ENCODE assay signal across 11 cellular contexts in genomic region chr1:162349635-162350330, GRCh38. TPM values are rescaled to one million over a fixed set of nuclear protein-coding genes. Genes with fewer than 3 reads are reported as not detected.
DNase-seq lines count a peak whose midpoint lies in the region; ATAC-seq and TF ChIP-seq lines count a peak whose summit lies in the region.
"Had no signal": no experiment of that assay in that cellular context is flagged by ENCODE, and none has a peak within 500 bp of the region (broad histone marks: within the 10 kb centered on the region; RNA-seq: fewer than 3 reads in every experiment).

No MANE protein-coding gene starts in this region.

- H3K27ac Mint-ChIP-seq in activated naive CD4-positive, alpha-beta T cell treated with anti-CD3 and anti-CD28 coated beads, Interleukin-2, amount 10 ng/mL, durations not matched to agents 7 days and 5 days: no peak overlapping the region

- DNase-seq in NCI-H1417 (lab: John Stamatoyannopoulos, UW) (peak; percentile 15 to 47 (median 35)), NCI-H1417 treated with DMSO at 0.1 percent for 48 hours (lab: John Stamatoyannopoulos, UW) (no peak), NCI-H774 (lab: John Stamatoyannopoulos, UW) (peak; percentile 17), epithelial cell of esophagus (ENCODE audit: low read depth) (peak; percentile 84), renal cortical epithelial cell (ENCODE audit: low read depth) (peak; percentile 99), OCI-M2 (lab: John Stamatoyannopoulos, UW; ENCODE audit: unreplicated experiment) (no peak)
- no peak for DNase-seq in activated naive CD4-positive, alpha-beta T cell treated with anti-CD3 and anti-CD28 coated beads, Interleukin-2, amount 10 ng/mL, durations not matched to agents 7 days and 5 days
- DNase-seq: activated CD8-positive, alpha-beta memory T cell treated with anti-CD3 and anti-CD28 coated beads, Interleukin-2, amount 50 U/mL, for 4 hours; effector memory CD4-positive, alpha-beta T cell had no signal

- ATAC-seq in HG02588 (IDR thresholded peaks at IDR 0.05; ENCODE audit: unreplicated experiment): no peak

- no peak for TF ChIP-seq CTCF in epithelial cell of esophagus (IDR thresholded peaks at IDR 0.05; ENCODE audit: insufficient read depth, low read depth, low read length, missing control alignments)

- no peaks in the 10 kb centered on the region for H3K9me3 Mint-ChIP-seq in activated naive CD4-positive, alpha-beta T cell treated with anti-CD3 and anti-CD28 coated beads, Interleukin-2, amount 10 ng/mL, durations not matched to agents 7 days and 5 days

- peaks cover 6% of the 10 kb centered on the region for H3K27me3 Mint-ChIP-seq in activated naive CD4-positive, alpha-beta T cell treated with anti-CD3 and anti-CD28 coated beads, Interleukin-2, amount 10 ng/mL, durations not matched to agents 7 days and 5 days

- CTCF ChIA-PET in activated naive CD4-positive, alpha-beta T cell treated with anti-CD3 and anti-CD28 coated beads, Interleukin-2, amount 10 ng/mL, durations not matched to agents 7 days and 5 days (lab: Charles Lee): no interaction called here

- no peak overlapping the region for H3K4me3 ChIP-seq in epithelial cell of esophagus (ENCODE audit: low read length)
- H3K4me3 ChIP-seq: Peyer's patch had no signal

- no peaks in the 10 kb centered on the region for H3K4me1 Mint-ChIP-seq in activated naive CD4-positive, alpha-beta T cell treated with anti-CD3 and anti-CD28 coated beads, Interleukin-2, amount 10 ng/mL, durations not matched to agents 7 days and 5 days

- H3K4me3 Mint-ChIP-seq in activated naive CD4-positive, alpha-beta T cell treated with anti-CD3 and anti-CD28 coated beads, Interleukin-2, amount 10 ng/mL, durations not matched to agents 7 days and 5 days: no peak overlapping the region

- no peaks in the 10 kb centered on the region for H3K36me3 Mint-ChIP-seq in activated naive CD4-positive, alpha-beta T cell treated with anti-CD3 and anti-CD28 coated beads, Interleukin-2, amount 10 ng/mL, durations not matched to agents 7 days and 5 days

RNA-seq across cellular contexts. Expression of gene SPATA46, which starts 26.9 kb away (rescaled TPM):
- total RNA-seq in renal cortical epithelial cell: not detected in 2 replicates
- total RNA-seq: Peyer's patch had no signal

RNA-seq across cellular contexts. Expression of gene C1orf226, which starts 31.7 kb away (rescaled TPM):
- total RNA-seq in renal cortical epithelial cell: 0.17 and 2.6 TPM in 2 replicates

Comparison
In these comparisons a context has a peak if more than half of its experiments do, and no peak if none do; other contexts are left out.
1. DNase-seq: peak in NCI-H1417 (3 of 3), NCI-H774 (single experiment), epithelial cell of esophagus (single experiment) and renal cortical epithelial cell (single experiment); none in NCI-H1417 treated with DMSO at 0.1 percent for 48 hours (single experiment), OCI-M2 (single experiment) and activated naive CD4-positive, alpha-beta T cell treated with anti-CD3 and anti-CD28 coated beads, Interleukin-2, amount 10 ng/mL, durations not matched to agents 7 days and 5 days (single experiment).